In genomic region chr17:8153957-8154607, GRCh38 we compare ENCODE assay signal across 8 cellular contexts. TPM values are rescaled to one million over a fixed set of nuclear protein-coding genes. Genes with fewer than 3 reads are reported as not detected.
DNase-seq lines count a peak whose midpoint lies in the region; ATAC-seq and TF ChIP-seq lines count a peak whose summit lies in the region.

No MANE protein-coding gene starts in this region.

- ATAC-seq in naive B cell (ENCODE audit: low read depth in 2 of 2) (peak; percentile 1 to 6), GM21619 (IDR thresholded peaks at IDR 0.05; ENCODE audit: unreplicated experiment) (no peak)

- peaks cover 29% of the 10 kb centered on the region for H3K4me1 ChIP-seq in fibroblast of lung (ENCODE audit: control insufficient read depth, extremely low read depth, insufficient read depth, low read length)

- peak; percentile 97 for DNase-seq in Ammon's horn (ENCODE audit: low spot score)
- DNase-seq in HFFc6, result peak; percentile 99
- DNase-seq in RPMI7951 (ENCODE audit: low read depth), result peak; percentile 96
- DNase-seq in activated effector memory CD4-positive, alpha-beta T cell treated with Interleukin-2 at 50 U/mL for 16 hours, result peak; percentile 80
- peak; percentile 98 to 100 for DNase-seq in fibroblast of lung (ENCODE audit: low read depth in 2 of 2)
- DNase-seq in naive B cell, result peak; percentile 87
- DNase-seq in stimulated activated CD8-positive, alpha-beta memory T cell treated with anti-CD3 and anti-CD28 coated beads, Interleukin-7, amount 100 ng/mL, for 24 hours (ENCODE audit: low read depth), result peak; percentile 72

- H2AFZ ChIP-seq in fibroblast of lung (ENCODE audit: low read length), result no peak overlapping the region

- H3K36me3 Mint-ChIP-seq in HFFc6 (ENCODE audit: low read depth) (no peaks in the 10 kb centered on the region; the same call in 1 of the 2 replicates), naive B cell (peaks cover 5 to 8% of the 10 kb centered on the region in 2 donors)

- H3K9me3 ChIP-seq in fibroblast of lung (ENCODE audit: control insufficient read depth, insufficient read depth, low read depth, low read length), result no peaks in the 10 kb centered on the region

- H3K79me2 ChIP-seq in fibroblast of lung (ENCODE audit: control insufficient read depth, insufficient read depth, low read length), result peaks cover 2% of the 10 kb centered on the region

- peak overlapping the region; percentile 39 for H3K9ac ChIP-seq in fibroblast of lung (ENCODE audit: insufficient read depth, low read length)

- H3K4me3 ChIP-seq in fibroblast of lung (replicated peaks in 1 of 4; ENCODE audit: control extremely low read depth in 1 of 4, insufficient read depth in 1 of 4, low read depth in 3 of 4, low read length in 4 of 4), result peak overlapping the region in 2 of 4 experiments; percentile 77 to 88

- peaks cover 9% of the 10 kb centered on the region for H3K36me3 ChIP-seq in fibroblast of lung (ENCODE audit: control insufficient read depth, insufficient read depth, low read length)

- peaks cover 19% of the 10 kb centered on the region for H3K27me3 Mint-ChIP-seq in HFFc6 (ENCODE audit: insufficient read depth)
- no peaks in the 10 kb centered on the region for H3K27me3 Mint-ChIP-seq in naive B cell

- peak overlapping the region; percentile 88 for H3K27ac ChIP-seq in fibroblast of lung (ENCODE audit: insufficient read depth, low read length)

- H3K4me1 Mint-ChIP-seq in HFFc6 (ENCODE audit: low read depth) (peaks cover 14% of the 10 kb centered on the region), naive B cell (peaks cover 24 to 56% (median 33%) of the 10 kb centered on the region in 3 donors)

- H4K20me1 ChIP-seq in fibroblast of lung (ENCODE audit: control insufficient read depth, extremely low read depth, insufficient read depth, low read length), result no peaks in the 10 kb centered on the region

- H3K27ac Mint-ChIP-seq in HFFc6, result no peak overlapping the region
- no peak overlapping the region for H3K27ac Mint-ChIP-seq in naive B cell

- H3K9me3 Mint-ChIP-seq in HFFc6 (no peaks in the 10 kb centered on the region), naive B cell (no peaks in the 10 kb centered on the region)

- H3K4me3 Mint-ChIP-seq in HFFc6 (no peak overlapping the region; the same call in 1 of the 2 replicates), naive B cell (peak overlapping the region in 4 of 8 donors; percentile 52 to 94 (median 84))

- no peaks in the 10 kb centered on the region for H3K27me3 ChIP-seq in fibroblast of lung (ENCODE audit: control insufficient read depth, insufficient read depth, low read length)

- no peak overlapping the region for H3K4me2 ChIP-seq in fibroblast of lung (ENCODE audit: extremely low read depth, insufficient read depth, low read length)

- TF ChIP-seq CTCF in HFFc6 (IDR thresholded peaks at IDR 0.05), result no peak
- TF ChIP-seq CTCF in fibroblast of lung (conservative IDR thresholded peaks at IDR 0.05 in 1 of 2, IDR thresholded peaks at IDR 0.05 in 1 of 2; ENCODE audit: low read depth in 1 of 2, low read length in 2 of 2), result no peak

RNA-seq across cellular contexts. Expression of gene PER1, which starts 1.9 kb away (rescaled TPM):
- total RNA-seq in HFFc6 (2021; fragmentation: NEBNext Ultra II Directional; extraction: Animal tissue kit (Norgen Biotek cat#: 25700)), result 10 to 100 TPM; 18.9 to 31.8 (median 26.9) TPM
- 3.0 and 8.2 TPM in 2 replicates for total RNA-seq in RPMI7951 (2014; rRNA removed; shearing (Covaris generic))
- 3.1 and 6.9 TPM in 2 replicates for total RNA-seq in fibroblast of lung
- polyA plus RNA-seq in fibroblast of lung (2.5 and 4.1 TPM in 2 replicates), naive B cell (ENCODE audit: low read depth in 6 of 6) (10 to 100 TPM in 5 of 6 donors, 1 to 10 TPM in 1; 4.5 to 20.9 (median 13.5) TPM)
- 4.9 and 6.7 TPM in 2 replicates for polyA plus RNA-seq in fibroblast of lung (2012)
- polyA minus RNA-seq in fibroblast of lung (ENCODE audit: low replicate concordance), result 50.9 and 72.7 TPM in 2 replicates

RNA-seq across cellular contexts. Expression of gene VAMP2, which starts 8.7 kb away (rescaled TPM):
- total RNA-seq in HFFc6 (2021; fragmentation: NEBNext Ultra II Directional; extraction: Animal tissue kit (Norgen Biotek cat#: 25700)), result 10 to 100 TPM; 37.0 to 47.6 (median 44.5) TPM
- 2.0 and 2.1 TPM in 2 replicates for total RNA-seq in RPMI7951 (2014; rRNA removed; shearing (Covaris generic))
- total RNA-seq in fibroblast of lung, result 3.6 and 8.1 TPM in 2 replicates
- polyA plus RNA-seq in fibroblast of lung (12.2 and 14.2 TPM in 2 replicates), naive B cell (ENCODE audit: low read depth in 6 of 6) (10 to 100 TPM; 37.8 to 89.1 (median 65.9) TPM)
- 25.6 and 29.3 TPM in 2 replicates for polyA plus RNA-seq in fibroblast of lung (2012)
- polyA minus RNA-seq in fibroblast of lung (ENCODE audit: low replicate concordance), result 24.1 and 29.9 TPM in 2 replicates

RNA-seq across cellular contexts. Expression of gene TMEM107, which starts 22.1 kb away (rescaled TPM):
- 10 to 100 TPM; 13.8 to 18.8 (median 17.5) TPM for total RNA-seq in HFFc6 (2021; fragmentation: NEBNext Ultra II Directional; extraction: Animal tissue kit (Norgen Biotek cat#: 25700))
- total RNA-seq in RPMI7951 (2014; rRNA removed; shearing (Covaris generic)), result 53.3 and 64.7 TPM in 2 replicates
- 15.4 and 36.0 TPM in 2 replicates for total RNA-seq in fibroblast of lung
- polyA plus RNA-seq in fibroblast of lung (9.8 and 13.0 TPM in 2 replicates), naive B cell (ENCODE audit: low read depth in 6 of 6) (10 to 100 TPM; 29.9 to 42.3 (median 34.7) TPM)
- 9.9 and 11.9 TPM in 2 replicates for polyA plus RNA-seq in fibroblast of lung (2012)
- 27.9 and 61.8 TPM in 2 replicates for polyA minus RNA-seq in fibroblast of lung (ENCODE audit: low replicate concordance)

RNA-seq across cellular contexts. Expression of gene HES7, which starts 30.2 kb away (rescaled TPM):
- total RNA-seq in HFFc6 (2021; fragmentation: NEBNext Ultra II Directional; extraction: Animal tissue kit (Norgen Biotek cat#: 25700)), result under 1 TPM; 0.24 to 0.54 (median 0.41) TPM
- total RNA-seq in RPMI7951 (2014; rRNA removed; shearing (Covaris generic)), result 0.48 TPM in 1 of 2 replicates, not detected in the other
- total RNA-seq in fibroblast of lung, result under 0.01 TPM in 1 of 2 replicates, not detected in the other
- not detected in 2 replicates for polyA plus RNA-seq in fibroblast of lung
- not detected in 2 replicates for polyA plus RNA-seq in fibroblast of lung (2012)
- polyA minus RNA-seq in fibroblast of lung (ENCODE audit: low replicate concordance), result not detected in 2 replicates
- not detected for polyA plus RNA-seq in naive B cell (ENCODE audit: low read depth in 6 of 6)

RNA-seq across cellular contexts. Expression of gene ALOXE3, which starts 35.8 kb away (rescaled TPM):
- under 1 TPM; 0.14 to 0.30 (median 0.21) TPM for total RNA-seq in HFFc6 (2021; fragmentation: NEBNext Ultra II Directional; extraction: Animal tissue kit (Norgen Biotek cat#: 25700))
- total RNA-seq in RPMI7951 (2014; rRNA removed; shearing (Covaris generic)), result 0.12 TPM in 1 of 2 replicates, not detected in the other
- total RNA-seq in fibroblast of lung, result not detected in 2 replicates
- polyA plus RNA-seq in fibroblast of lung, result 0.01 and 0.03 TPM in 2 replicates
- not detected in 2 replicates for polyA plus RNA-seq in fibroblast of lung (2012)
- not detected in 2 replicates for polyA minus RNA-seq in fibroblast of lung (ENCODE audit: low replicate concordance)
- not detected for polyA plus RNA-seq in naive B cell (ENCODE audit: low read depth in 6 of 6)
